Comparison of ENCODE assay signal across 10 cellular contexts in genomic region chr11:57266157-57266556, GRCh38. TPM values are rescaled to one million over a fixed set of nuclear protein-coding genes. Genes with fewer than 3 reads are reported as not detected.
"Had no signal": no experiment of that assay in that cellular context is flagged by ENCODE, and none has a peak within 500 bp of the region (broad histone marks: within the 10 kb centered on the region; RNA-seq: fewer than 3 reads in every experiment).

No MANE protein-coding gene starts in this region.

- DNase-seq: H9, HCEC 1CT, HFFc6, IMR-90, Karpas-422, KBM-7 had no signal

- H3K4me3 ChIP-seq: GM23338 had no signal

- H3K9ac ChIP-seq: KMS-11 had no signal

- H3K27ac ChIP-seq: KMS-11 had no signal

- ATAC-seq: GM23338 had no signal

- H3K4me2 ChIP-seq: GM23338, KMS-11 had no signal

RNA-seq across cellular contexts. Expression of gene APLNR, which starts 29.1 kb away (rescaled TPM):
- total RNA-seq: H1, HFFc6, HT-29, IMR-90 had no signal
- polyA plus RNA-seq: GM23338, IMR-90 had no signal
